Comparison of ENCODE assay signal across 21 cellular contexts in the genomic region with DNA sequence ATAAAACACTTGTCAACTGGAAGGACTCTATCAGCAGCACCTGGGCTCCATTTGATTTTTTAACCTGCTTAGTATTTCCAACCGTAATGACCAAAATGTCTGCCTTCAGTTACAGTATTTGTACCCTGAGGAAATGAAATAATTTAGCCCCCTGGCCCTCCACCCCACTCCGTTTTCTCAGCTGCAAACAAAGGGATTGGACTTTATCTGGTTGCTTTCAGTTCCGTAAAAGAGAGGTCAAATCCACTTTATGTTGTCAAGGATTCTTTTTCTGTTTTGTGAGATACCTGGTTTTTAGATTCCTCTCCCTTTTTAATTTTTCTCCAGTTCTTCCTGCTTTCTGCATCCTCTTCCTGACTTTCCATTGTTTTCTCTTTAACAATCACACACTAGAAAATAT.
DNase-seq lines count a peak whose midpoint lies in the region; ATAC-seq and TF ChIP-seq lines count a peak whose summit lies in the region.
"Had no signal": no experiment of that assay in that cellular context is flagged by ENCODE, and none has a peak within 500 bp of the region (broad histone marks: within the 10 kb centered on the region; RNA-seq: fewer than 3 reads in every experiment).

No MANE protein-coding gene starts in this region.

- ATAC-seq in upper lobe of left lung (ENCODE audit: low FRiP score in 2 of 2) (no peak), HG02852 (IDR thresholded peaks at IDR 0.05; ENCODE audit: unreplicated experiment) (no peak), HG03457 (IDR thresholded peaks at IDR 0.05; ENCODE audit: unreplicated experiment) (no peak)
- ATAC-seq: activated T-cell treated with anti-CD3 and anti-CD28 coated beads, Interleukin-2, amount 50 U/mL, for 72 hours; gastroesophageal sphincter; SK-N-SH treated with all-trans-retinoic acid at 6 μM for 48 hours had no signal

- no peak overlapping the region for H3K4me2 ChIP-seq in GM23248 (ENCODE audit: unreplicated experiment)

- H3F3A ChIP-seq in GM23248 (ENCODE audit: insufficient read depth) = 0 out of 2 replicates have a peak, but pooled peaks cover 4% of the 10 kb centered on the region

- intact Hi-C loops in colonic mucosa (cut with DNase I) = no loop called here

- no peak for TF ChIP-seq POLR2A in upper lobe of left lung (IDR thresholded peaks at IDR 0.05)

- H3K79me2 ChIP-seq in GM23248 (ENCODE audit: insufficient read depth) = no peaks in the 10 kb centered on the region

- no peaks in the 10 kb centered on the region for H4K20me1 ChIP-seq in GM23248 (ENCODE audit: insufficient read depth)

- H3K4me3 ChIP-seq in colonic mucosa = no peak overlapping the region
- no peak overlapping the region for H3K4me3 ChIP-seq in mucosa of rectum (ENCODE audit: low read length in 2 of 2)
- no peak overlapping the region for H3K4me3 ChIP-seq in upper lobe of left lung
- no peak overlapping the region for H3K4me3 ChIP-seq in GM23248
- H3K4me3 ChIP-seq: coronary artery, gastroesophageal sphincter, lung had no signal

- no peaks in the 10 kb centered on the region for H3K4me1 ChIP-seq in colonic mucosa
- H3K4me1 ChIP-seq in mucosa of rectum (ENCODE audit: control insufficient read depth in 2 of 2, insufficient read depth in 2 of 2, low read length in 2 of 2) = peaks cover 35 to 55% of the 10 kb centered on the region in 2 donors
- H3K4me1 ChIP-seq in upper lobe of left lung = peaks cover 31 to 67% (median 42%) of the 10 kb centered on the region in 4 donors
- peaks cover 17% of the 10 kb centered on the region for H3K4me1 ChIP-seq in GM23248 (ENCODE audit: insufficient read depth)

- 87 to 90% methylated on average over 3 of the region's 3 CpGs for WGBS in upper lobe of left lung, 2 donors
- 69 to 73% methylated on average over 3 of the region's 3 CpGs for WGBS in GM23248 (ENCODE audit: low coverage in 1 of 2, low lambda C conversion rate in 2 of 2, missing lambda C conversion rate in 2 of 2), 2 experiments

- no peak overlapping the region for H2AFZ ChIP-seq in GM23248

- peak; percentile 51 for DNase-seq in MV-4-11 (lab: John Stamatoyannopoulos, UW)
- no peak for DNase-seq in colonic mucosa
- DNase-seq in upper lobe of left lung = no peak
- no peak for DNase-seq in GM23248
- DNase-seq: activated CD4-positive, alpha-beta T cell treated with anti-CD3 and anti-CD28 coated beads for 4 hours; activated naive CD4-positive, alpha-beta T cell treated with anti-CD3 and anti-CD28 coated beads for 36 hours; activated T-cell treated with anti-CD3 and anti-CD28 coated beads, Interleukin-2, amount 50 U/mL, for 72 hours; amniotic stem cell; IMR-90; islet precursor cell; NCI-H2081; NCI-H774; stimulated activated CD4-positive, alpha-beta T cell treated with anti-CD3 and anti-CD28 coated beads, Interleukin-1b, Interleukin-23, amount 100 ng/mL, for 48 hours; T-helper 2 cell had no signal

- TF ChIP-seq EP300 in upper lobe of left lung (IDR thresholded peaks at IDR 0.05) = no peak

- no peak for TF ChIP-seq CTCF in colonic mucosa (IDR thresholded peaks at IDR 0.05)
- TF ChIP-seq CTCF in upper lobe of left lung (IDR thresholded peaks at IDR 0.05) = no peak

- in situ Hi-C loops in GM23248 (cut with MboI) = no loop called here

- H3K9ac ChIP-seq in colonic mucosa (ENCODE audit: low read depth in 2 of 2, low read length in 2 of 2) (no peak overlapping the region), mucosa of rectum (ENCODE audit: low read depth in 1 of 2, low read length in 2 of 2) (no peak overlapping the region), GM23248 (no peak overlapping the region)

- H3K36me3 ChIP-seq in colonic mucosa = no peaks in the 10 kb centered on the region
- no peaks in the 10 kb centered on the region for H3K36me3 ChIP-seq in mucosa of rectum (ENCODE audit: control insufficient read depth in 2 of 2, insufficient read depth in 2 of 2, low read length in 2 of 2)
- H3K36me3 ChIP-seq in upper lobe of left lung = no peaks in the 10 kb centered on the region
- no peaks in the 10 kb centered on the region for H3K36me3 ChIP-seq in GM23248 (ENCODE audit: low read depth)
- H3K36me3 ChIP-seq: gastroesophageal sphincter had no signal

- H3K27ac ChIP-seq in colonic mucosa (peak overlapping the region; percentile 68), mucosa of rectum (ENCODE audit: low read depth in 2 of 2, low read length in 2 of 2) (peak overlapping the region; percentile 16 to 79), upper lobe of left lung (peak overlapping the region in 3 of 4 donors; percentile 77 to 82 (median 82)), GM23248 (no peak overlapping the region)

- H3K9me2 ChIP-seq in GM23248 (ENCODE audit: insufficient read depth) = no peaks in the 10 kb centered on the region

- H3K27me3 ChIP-seq in colonic mucosa = no peaks in the 10 kb centered on the region
- H3K27me3 ChIP-seq in mucosa of rectum (ENCODE audit: control insufficient read depth in 2 of 2, insufficient read depth in 2 of 2, low read length in 2 of 2) = no peaks in the 10 kb centered on the region
- H3K27me3 ChIP-seq in upper lobe of left lung = no peaks in the 10 kb centered on the region
- no peaks in the 10 kb centered on the region for H3K27me3 ChIP-seq in GM23248 (replicated peaks; ENCODE audit: insufficient read depth)
- H3K27me3 ChIP-seq: gastroesophageal sphincter had no signal

- H3K9me3 ChIP-seq in colonic mucosa (no peaks in the 10 kb centered on the region), mucosa of rectum (ENCODE audit: control insufficient read depth in 2 of 2, low read length in 2 of 2) (no peaks in the 10 kb centered on the region), upper lobe of left lung (no peaks in the 10 kb centered on the region), GM23248 (ENCODE audit: low read depth) (no peaks in the 10 kb centered on the region)
- H3K9me3 ChIP-seq: gastroesophageal sphincter had no signal
